ENCODE assay signal across 8 cellular contexts in genomic region chr7:7182156-7183060, GRCh38. TPM values are rescaled to one million over a fixed set of nuclear protein-coding genes. Genes with fewer than 3 reads are reported as not detected.
A peak's percentile ranks its signal among the peaks of the same experiment; 100 is the strongest.
DNase-seq lines count a peak whose midpoint lies in the region; ATAC-seq and TF ChIP-seq lines count a peak whose summit lies in the region.

Gene C1GALT1, plus strand, starts transcription at chr7:7182544. Its CDS starts 51,776 bp downstream, at chr7:7234320.

- peak; percentile 25 for TF ChIP-seq CTCF in Calu3 (IDR thresholded peaks at IDR 0.05; ENCODE audit: unreplicated experiment)

- peak within 1 kb of the TSS; percentile 98 for H3K18ac ChIP-seq in mesendoderm (ENCODE audit: low read length)

- H2BK120ac ChIP-seq in mesendoderm (ENCODE audit: low read depth, low read length) = peak within 1 kb of the TSS; percentile 29

- peaks cover 36% of the 10 kb centered on the region for H3K36me3 Mint-ChIP-seq in Calu3 (ENCODE audit: insufficient read depth, unreplicated experiment)
- peaks cover 19% of the 10 kb centered on the region for H3K36me3 Mint-ChIP-seq in activated CD8-positive, alpha-beta memory T cell treated with anti-CD3 and anti-CD28 coated beads, Interleukin-2, amount 10 ng/mL, durations not matched to agents 7 days and 5 days

- BruUV-seq in Calu3 (replicated peaks; lab: Mats Ljungman, UMichigan) = no TSS peak

- peak within 1 kb of the TSS; percentile 96 for H3K27ac ChIP-seq in mesendoderm (ENCODE audit: low read depth, low read length)

- H3K9ac ChIP-seq in endocrine pancreas (ENCODE audit: control insufficient read depth, insufficient read depth, low read length) (peak within 1 kb of the TSS; percentile 86), mesendoderm (ENCODE audit: low read length) (peak within 1 kb of the TSS; percentile 87)

- peak within 1 kb of the TSS; percentile 90 for H3K56ac ChIP-seq in mesendoderm (ENCODE audit: low read length)

- no peaks in the 10 kb centered on the region for H3K27me3 Mint-ChIP-seq in Calu3 (ENCODE audit: unreplicated experiment)
- no peaks in the 10 kb centered on the region for H3K27me3 Mint-ChIP-seq in activated CD8-positive, alpha-beta memory T cell treated with anti-CD3 and anti-CD28 coated beads, Interleukin-2, amount 10 ng/mL, durations not matched to agents 7 days and 5 days

- H4K5ac ChIP-seq in mesendoderm (ENCODE audit: low read length) = no peak within 1 kb of the TSS

- peak within 1 kb of the TSS; percentile 98 for H3K4me3 ChIP-seq in endocrine pancreas (ENCODE audit: control insufficient read depth, insufficient read depth, low read length)
- peak within 1 kb of the TSS; percentile 83 for H3K4me3 ChIP-seq in mesendoderm (ENCODE audit: low read length)

- H3K79me1 ChIP-seq in mesendoderm (ENCODE audit: low read length) = peaks cover 2% of the 10 kb centered on the region

- DNase-seq in Calu3 (peak; percentile 99), HUDEP-2 (lab: John Stamatoyannopoulos, UW; ENCODE audit: unreplicated experiment in 76 of 76) (peak in 75 of 76 experiments; percentile 52 to 99 (median 96)), NOMO-1 treated with dmso at 0.1 percent for 144 hours (lab: John Stamatoyannopoulos, UW; ENCODE audit: unreplicated experiment) (peak; percentile 95), mesendoderm (peak; percentile 99)
- peak; percentile 97 for DNase-seq in activated CD8-positive, alpha-beta memory T cell treated with anti-CD3 and anti-CD28 coated beads, Interleukin-2, amount 10 ng/mL, durations not matched to agents 7 days and 5 days
- peak; percentile 94 for DNase-seq in stimulated activated CD8-positive, alpha-beta memory T cell treated with anti-CD3 and anti-CD28 coated beads, Interleukin-15, amount 100 ng/mL, for 1 hour (ENCODE audit: low read depth)

- H4K8ac ChIP-seq in mesendoderm (ENCODE audit: low read depth, low read length) = peak within 1 kb of the TSS; percentile 93

- ATAC-seq in GM21381 (IDR thresholded peaks at IDR 0.05; ENCODE audit: unreplicated experiment) = peak; percentile 83
- ATAC-seq in activated CD8-positive, alpha-beta memory T cell treated with anti-CD3 and anti-CD28 coated beads, Interleukin-2, amount 10 ng/mL, durations not matched to agents 7 days and 5 days = peak; percentile 85

- peak within 1 kb of the TSS; percentile 63 for H3K4me2 ChIP-seq in mesendoderm (ENCODE audit: low read length)

- H3K23ac ChIP-seq in mesendoderm (ENCODE audit: low read length) = no peak within 1 kb of the TSS

- peak within 1 kb of the TSS; percentile 96 for H3K27ac Mint-ChIP-seq in Calu3 (ENCODE audit: unreplicated experiment)
- peak within 1 kb of the TSS; percentile 98 for H3K27ac Mint-ChIP-seq in activated CD8-positive, alpha-beta memory T cell treated with anti-CD3 and anti-CD28 coated beads, Interleukin-2, amount 10 ng/mL, durations not matched to agents 7 days and 5 days

- CTCF ChIA-PET in Calu3 (lab: Charles Lee) = interaction anchor here (0.7 to 2.2 kb wide), 14 partner anchors 18 to 270 kb away, joined by 3 to 15 read pairs (median 4); no protein-coding TSS in a partner anchor
- CTCF ChIA-PET in activated CD8-positive, alpha-beta memory T cell treated with anti-CD3 and anti-CD28 coated beads, Interleukin-2, amount 10 ng/mL, durations not matched to agents 7 days and 5 days (lab: Charles Lee) = interaction anchor here (0.6 to 2.5 kb wide), 14 partner anchors 9 to 1114 kb away, joined by 3 to 29 read pairs (median 3); partner anchors contain the start of gene UMAD1

- peaks cover 33% of the 10 kb centered on the region for H3K79me2 ChIP-seq in mesendoderm (ENCODE audit: control insufficient read depth, insufficient read depth, low read length)

- intact Hi-C loops in Calu3 (cut with micrococcal nuclease; ENCODE audit: unreplicated experiment) = loop anchor here (2.0 to 10.0 kb wide), 4 partner anchors 234 to 382 kb away; partner anchors contain the start of gene MIOS

- H3K4me1 ChIP-seq in endocrine pancreas (ENCODE audit: control insufficient read depth, insufficient read depth, low read length) = peaks cover 17% of the 10 kb centered on the region
- H3K4me1 ChIP-seq in mesendoderm (ENCODE audit: control insufficient read depth, low read depth, low read length) = peaks cover 7% of the 10 kb centered on the region

- no peaks in the 10 kb centered on the region for H3K27me3 ChIP-seq in endocrine pancreas (ENCODE audit: control insufficient read depth, insufficient read depth, low read length)
- no peaks in the 10 kb centered on the region for H3K27me3 ChIP-seq in mesendoderm (ENCODE audit: insufficient read depth, low read length, poor library complexity)

- H2AK5ac ChIP-seq in mesendoderm (ENCODE audit: low read length) = no peak within 1 kb of the TSS

- H3K9me3 ChIP-seq in endocrine pancreas (ENCODE audit: control insufficient read depth, low read length) = no peaks in the 10 kb centered on the region

- H3K4ac ChIP-seq in mesendoderm (ENCODE audit: low read depth, low read length) = peak within 1 kb of the TSS; percentile 83

- no peaks in the 10 kb centered on the region for H3K9me3 Mint-ChIP-seq in Calu3 (ENCODE audit: low read depth, unreplicated experiment)
- no peaks in the 10 kb centered on the region for H3K9me3 Mint-ChIP-seq in activated CD8-positive, alpha-beta memory T cell treated with anti-CD3 and anti-CD28 coated beads, Interleukin-2, amount 10 ng/mL, durations not matched to agents 7 days and 5 days (ENCODE audit: low read depth)

- H3K36me3 ChIP-seq in endocrine pancreas (ENCODE audit: control insufficient read depth, insufficient read depth, low read length) (no peaks in the 10 kb centered on the region), mesendoderm (ENCODE audit: control insufficient read depth, insufficient read depth, low read length) (no peaks in the 10 kb centered on the region)

- peak within 1 kb of the TSS; percentile 90 for H3K4me3 Mint-ChIP-seq in Calu3 (ENCODE audit: low read depth, unreplicated experiment)
- H3K4me3 Mint-ChIP-seq in activated CD8-positive, alpha-beta memory T cell treated with anti-CD3 and anti-CD28 coated beads, Interleukin-2, amount 10 ng/mL, durations not matched to agents 7 days and 5 days = peak within 1 kb of the TSS; percentile 84

- peaks cover 48% of the 10 kb centered on the region for H3K4me1 Mint-ChIP-seq in Calu3 (ENCODE audit: low read depth, unreplicated experiment)
- H3K4me1 Mint-ChIP-seq in activated CD8-positive, alpha-beta memory T cell treated with anti-CD3 and anti-CD28 coated beads, Interleukin-2, amount 10 ng/mL, durations not matched to agents 7 days and 5 days = peaks cover 27% of the 10 kb centered on the region

- H2BK5ac ChIP-seq in mesendoderm (ENCODE audit: low read length) = peak within 1 kb of the TSS; percentile 55

- WGBS in mesendoderm (ENCODE audit: extremely low coverage, insufficient coverage, low lambda C conversion rate) = no CpG with 5 or more reads among the region's 82 CpGs

- H2BK15ac ChIP-seq in mesendoderm (replicated peaks; ENCODE audit: low read depth) = peak within 1 kb of the TSS; percentile 59

RNA-seq across cellular contexts. Expression of gene C1GALT1, which starts in this region (rescaled TPM):
- 92.2 and 97.0 TPM in 2 replicates for total RNA-seq in Calu3 (2022)
- 10 to 100 TPM; 45.9 to 55.8 TPM for total RNA-seq in activated CD8-positive, alpha-beta memory T cell treated with anti-CD3 and anti-CD28 coated beads, Interleukin-2, amount 10 ng/mL, durations not matched to agents 7 days and 5 days
- 40.9 TPM for polyA plus RNA-seq in mesendoderm (2013, experiment 1 of 2)
- 42.6 TPM for polyA plus RNA-seq in mesendoderm (2013, experiment 2 of 2)

Comparison
In these comparisons a context has a peak if more than half of its experiments do, and no peak if none do; other contexts are left out.
1. Peak in every context shown above with its lines: DNase-seq, ATAC-seq, H3K4me3 ChIP-seq and H3K27ac ChIP-seq.